ENCODE assay signal across 19 cellular contexts in the genomic region with DNA sequence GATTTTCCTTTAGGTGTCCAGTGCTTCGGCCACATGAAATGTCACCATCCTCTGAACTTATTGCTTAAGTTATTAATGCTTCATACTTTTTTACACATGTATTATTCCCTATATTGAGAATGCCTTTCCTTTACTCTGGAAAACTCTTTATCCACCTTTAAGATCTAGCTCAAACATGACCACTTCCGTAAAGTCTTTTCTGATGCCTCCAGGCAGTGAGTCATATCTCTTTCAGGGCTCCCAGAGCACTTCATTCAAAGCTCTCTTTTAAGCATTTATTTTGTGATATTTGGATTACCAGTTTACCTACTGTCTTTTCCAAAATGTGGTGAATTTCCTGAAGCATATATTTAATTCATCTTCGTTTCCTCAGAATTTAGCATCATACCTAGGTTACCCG.
DNase-seq lines count a peak whose midpoint lies in the region; TF ChIP-seq lines count a peak whose summit lies in the region.
"Had no signal": no experiment of that assay in that cellular context is flagged by ENCODE, and none has a peak within 500 bp of the region (broad histone marks: within the 10 kb centered on the region; RNA-seq: fewer than 3 reads in every experiment).

No MANE protein-coding gene starts in this region.

- no peaks in the 10 kb centered on the region for H4K20me1 ChIP-seq in mammary epithelial cell (ENCODE audit: insufficient read depth, low read length)

- dilution Hi-C loops in mammary epithelial cell (cut with HindIII; ENCODE audit: low sequenced_read_pairs) = no loop called here

- no peak overlapping the region for H2AFZ ChIP-seq in mammary epithelial cell (ENCODE audit: low read depth, low read length)

- no peak overlapping the region for H3K9ac ChIP-seq in mammary epithelial cell (ENCODE audit: insufficient read depth, low read length)

- intact Hi-C loops in mammary epithelial cell (cut with micrococcal nuclease) = no loop called here

- H3K36me3 ChIP-seq in mammary epithelial cell (ENCODE audit: insufficient read depth, low read length) = no peaks in the 10 kb centered on the region
- H3K36me3 ChIP-seq: prostate gland had no signal

- peak overlapping the region; percentile 6 for H3K4me2 ChIP-seq in mammary epithelial cell (ENCODE audit: insufficient read depth, low read depth, low read length)

- DNase-seq in H4 (ENCODE audit: low spot score) (peak; percentile 14), RPMI7951 (ENCODE audit: low read depth) (peak; percentile 90), mammary epithelial cell (peak; percentile 75), renal cortical epithelial cell (ENCODE audit: low read depth) (peak; percentile 46), occipital lobe (lab: John Stamatoyannopoulos, UW) (no peak), KBM-7 (no peak)
- DNase-seq in activated CD4-positive, alpha-beta T cell treated with anti-CD3 and anti-CD28 coated beads, Interleukin-2, amount 50 U/mL, for 4 hours = no peak
- DNase-seq: activated CD8-positive, alpha-beta T cell treated with anti-CD3 and anti-CD28 coated beads, Interleukin-2, amount 10 ng/mL, durations not matched to agents 7 days and 5 days; activated naive CD4-positive, alpha-beta T cell treated with Interleukin-2 at 50 U/mL for 16 hours; activated T-cell treated with anti-CD3 and anti-CD28 coated beads, Interleukin-2, amount 50 U/mL, for 1 hour; CD4-positive, alpha-beta memory T cell; glutamatergic neuron; nephron progenitor cell; SJCRH30; stimulated activated CD4-positive, alpha-beta T cell treated with anti-CD3 and anti-CD28 coated beads, Interleukin-2, amount 100 ng/mL, for 24 hours; stimulated activated naive CD4-positive, alpha-beta T cell; T-helper 9 cell had no signal

- TF ChIP-seq CTCF in mammary epithelial cell (conservative IDR thresholded peaks at IDR 0.05 in 1 of 2, IDR thresholded peaks at IDR 0.05 in 1 of 2; ENCODE audit: extremely low read depth in 1 of 2, insufficient read depth in 1 of 2, low read depth in 1 of 2, low read length in 2 of 2) = no peak

- no peaks in the 10 kb centered on the region for H3K9me3 ChIP-seq in mammary epithelial cell (replicated peaks; ENCODE audit: insufficient read depth, low read length)
- H3K9me3 ChIP-seq: HAP-1, prostate gland had no signal

- H3K27ac ChIP-seq in mammary epithelial cell (ENCODE audit: insufficient read depth, low read depth, low read length) = no peak overlapping the region
- H3K27ac ChIP-seq: prostate gland, SJCRH30 had no signal

- in situ Hi-C loops in mammary epithelial cell (cut with MboI; ENCODE audit: low sequenced_read_pairs in 2 of 2) (loop anchor here in 1 of 2 donors (25.0 kb wide), 1 partner anchor 256 kb away; no protein-coding TSS in a partner anchor), KBM-7 (cut with MboI; ENCODE audit: low pct_unique_long_range_greater_than_20kb, low sequenced_read_pairs) (no loop called here)

- no peaks in the 10 kb centered on the region for H3K27me3 ChIP-seq in mammary epithelial cell (ENCODE audit: insufficient read depth, low read length)
- H3K27me3 ChIP-seq: SJCRH30 had no signal

- CTCF ChIA-PET in mammary epithelial cell (lab: Charles Lee; ENCODE audit: low non-redundant PET) = interaction anchor here (0.5 to 0.6 kb wide), 2 partner anchors 36 to 1928 kb away, joined by 3 to 4 read pairs; no protein-coding TSS in a partner anchor

- BruUV-seq in mammary epithelial cell (replicated peaks; lab: Mats Ljungman, UMichigan) = TSS peak; percentile 67

- no peaks in the 10 kb centered on the region for H3K79me2 ChIP-seq in mammary epithelial cell (ENCODE audit: insufficient read depth, low read length)

- 72% methylated on average over 4 of the region's 4 CpGs for WGBS in mammary epithelial cell (ENCODE audit: low coverage, missing lambda C conversion rate)

- H3K4me3 ChIP-seq in mammary epithelial cell (replicated peaks in 1 of 3; ENCODE audit: insufficient read depth in 1 of 3, low read depth in 2 of 3, low read length in 3 of 3) = no peak overlapping the region
- H3K4me3 ChIP-seq: HAP-1, prostate gland, SJCRH30 had no signal

- peaks cover 28% of the 10 kb centered on the region for H3K4me1 ChIP-seq in mammary epithelial cell (ENCODE audit: insufficient read depth, low read length)
- H3K4me1 ChIP-seq: prostate gland, SJCRH30 had no signal

Comparison
In these comparisons a context has a peak if more than half of its experiments do, and no peak if none do; other contexts are left out.
1. DNase-seq: peak in H4 (single experiment), RPMI7951 (single experiment), mammary epithelial cell (single experiment) and renal cortical epithelial cell (single experiment); none in activated CD4-positive, alpha-beta T cell treated with anti-CD3 and anti-CD28 coated beads, Interleukin-2, amount 50 U/mL, for 4 hours (0 of 2), occipital lobe (single experiment) and KBM-7 (single experiment).